8 cellular contexts compared by ENCODE assay signal in genomic region chr12:113591480-113591971, GRCh38.
DNase-seq lines count a peak whose midpoint lies in the region; ATAC-seq and TF ChIP-seq lines count a peak whose summit lies in the region.

No MANE protein-coding gene starts in this region.

- H3K79me2 ChIP-seq in smooth muscle cell (ENCODE audit: low read depth), result no peaks in the 10 kb centered on the region

- H3K27me3 ChIP-seq in smooth muscle cell (ENCODE audit: low read depth) (peaks cover 44% of the 10 kb centered on the region), foreskin keratinocyte (peaks cover 8% of the 10 kb centered on the region)

- H4K20me1 ChIP-seq in smooth muscle cell (ENCODE audit: low read depth), result no peaks in the 10 kb centered on the region

- peaks cover 1% of the 10 kb centered on the region for H3K36me3 Mint-ChIP-seq in activated CD4-positive, alpha-beta T cell treated with anti-CD3 and anti-CD28 coated beads for 36 hours (ENCODE audit: low read depth)
- H3K36me3 Mint-ChIP-seq in activated naive CD8-positive, alpha-beta T cell treated with anti-CD3 and anti-CD28 coated beads, Interleukin-2, amount 10 ng/mL, durations not matched to agents 7 days and 5 days, result no peaks in the 10 kb centered on the region

- H3F3A ChIP-seq in smooth muscle cell (ENCODE audit: low read depth), result no peaks in the 10 kb centered on the region

- H3K9ac ChIP-seq in smooth muscle cell (ENCODE audit: low read depth), result no peak overlapping the region

- intact Hi-C loops in activated CD4-positive, alpha-beta T cell treated with anti-CD3 and anti-CD28 coated beads for 36 hours (cut with DNase I, micrococcal nuclease), result no loop called here

- peak overlapping the region; percentile 32 for H3K4me3 ChIP-seq in smooth muscle cell

- H3K27ac Mint-ChIP-seq in activated CD4-positive, alpha-beta T cell treated with anti-CD3 and anti-CD28 coated beads for 36 hours, result no peak overlapping the region
- no peak overlapping the region for H3K27ac Mint-ChIP-seq in activated naive CD8-positive, alpha-beta T cell treated with anti-CD3 and anti-CD28 coated beads, Interleukin-2, amount 10 ng/mL, durations not matched to agents 7 days and 5 days

- peak; percentile 21 for DNase-seq in activated CD4-positive, alpha-beta T cell treated with anti-CD3 and anti-CD28 coated beads for 36 hours
- DNase-seq in activated CD4-positive, alpha-beta T cell treated with anti-CD3 and anti-CD28 coated beads, Interleukin-2, amount 50 U/mL, for 4 hours, result no peak
- DNase-seq in NCI-H1694 (lab: John Stamatoyannopoulos, UW) (peak; percentile 62), smooth muscle cell (lab: John Stamatoyannopoulos, UW; ENCODE audit: unreplicated experiment) (no peak), A172 (ENCODE audit: low spot score) (no peak), foreskin keratinocyte (no peak)
- peak; percentile 50 for DNase-seq in activated naive CD8-positive, alpha-beta T cell treated with anti-CD3 and anti-CD28 coated beads, Interleukin-2, amount 10 ng/mL, durations not matched to agents 7 days and 5 days

- H3K9me3 ChIP-seq in smooth muscle cell (replicated peaks; ENCODE audit: low read depth), result no peaks in the 10 kb centered on the region

- H2AFZ ChIP-seq in smooth muscle cell (ENCODE audit: low read depth), result peak overlapping the region; percentile 54

- peak overlapping the region; percentile 83 for H3K4me2 ChIP-seq in smooth muscle cell

- ATAC-seq in activated CD4-positive, alpha-beta T cell treated with anti-CD3 and anti-CD28 coated beads for 36 hours, result no peak
- ATAC-seq in activated naive CD8-positive, alpha-beta T cell treated with anti-CD3 and anti-CD28 coated beads, Interleukin-2, amount 10 ng/mL, durations not matched to agents 7 days and 5 days (ENCODE audit: low read depth), result peak; percentile 68
- no peak for ATAC-seq in foreskin keratinocyte
- ATAC-seq in esophagus mucosa, result no peak

- CTCF ChIA-PET in activated CD4-positive, alpha-beta T cell treated with anti-CD3 and anti-CD28 coated beads for 36 hours (lab: Charles Lee), result no interaction called here

- no peaks in the 10 kb centered on the region for H3K36me3 ChIP-seq in smooth muscle cell (ENCODE audit: low read depth)

- TF ChIP-seq CTCF in smooth muscle cell (IDR thresholded peaks at IDR 0.05; ENCODE audit: borderline replicate concordance, insufficient read depth, poor library complexity, severe bottlenecking), result no peak
- TF ChIP-seq CTCF in foreskin keratinocyte (conservative IDR thresholded peaks at IDR 0.05), result no peak

- no peak overlapping the region for H3K4me3 Mint-ChIP-seq in activated CD4-positive, alpha-beta T cell treated with anti-CD3 and anti-CD28 coated beads for 36 hours
- peak overlapping the region; percentile 57 for H3K4me3 Mint-ChIP-seq in activated naive CD8-positive, alpha-beta T cell treated with anti-CD3 and anti-CD28 coated beads, Interleukin-2, amount 10 ng/mL, durations not matched to agents 7 days and 5 days

- H3K27me3 Mint-ChIP-seq in activated CD4-positive, alpha-beta T cell treated with anti-CD3 and anti-CD28 coated beads for 36 hours, result peaks cover 46% of the 10 kb centered on the region
- peaks cover 17% of the 10 kb centered on the region for H3K27me3 Mint-ChIP-seq in activated naive CD8-positive, alpha-beta T cell treated with anti-CD3 and anti-CD28 coated beads, Interleukin-2, amount 10 ng/mL, durations not matched to agents 7 days and 5 days

- H3K4me1 Mint-ChIP-seq in activated CD4-positive, alpha-beta T cell treated with anti-CD3 and anti-CD28 coated beads for 36 hours, result peaks cover 2% of the 10 kb centered on the region
- peaks cover 7% of the 10 kb centered on the region for H3K4me1 Mint-ChIP-seq in activated naive CD8-positive, alpha-beta T cell treated with anti-CD3 and anti-CD28 coated beads, Interleukin-2, amount 10 ng/mL, durations not matched to agents 7 days and 5 days

- H3K27ac ChIP-seq in smooth muscle cell (ENCODE audit: low read depth), result no peak overlapping the region
- no peak overlapping the region for H3K27ac ChIP-seq in foreskin keratinocyte

- POLR2A ChIA-PET in activated CD4-positive, alpha-beta T cell treated with anti-CD3 and anti-CD28 coated beads for 36 hours (lab: Charles Lee), result no interaction called here
- POLR2A ChIA-PET in activated naive CD8-positive, alpha-beta T cell treated with anti-CD3 and anti-CD28 coated beads, Interleukin-2, amount 10 ng/mL, durations not matched to agents 7 days and 5 days (lab: Charles Lee), result no interaction called here

- peaks cover 9% of the 10 kb centered on the region for H3K9me3 Mint-ChIP-seq in activated CD4-positive, alpha-beta T cell treated with anti-CD3 and anti-CD28 coated beads for 36 hours (ENCODE audit: low read depth)
- H3K9me3 Mint-ChIP-seq in activated naive CD8-positive, alpha-beta T cell treated with anti-CD3 and anti-CD28 coated beads, Interleukin-2, amount 10 ng/mL, durations not matched to agents 7 days and 5 days, result peaks cover 8% of the 10 kb centered on the region

- H3K4me1 ChIP-seq in smooth muscle cell (ENCODE audit: low read depth) (peaks cover 10% of the 10 kb centered on the region), foreskin keratinocyte (no peaks in the 10 kb centered on the region)

- WGBS in smooth muscle cell (ENCODE audit: low lambda C conversion rate), result 3% methylated on average over 41 of the region's 46 CpGs

Comparison
In these comparisons a context has a peak if more than half of its experiments do, and no peak if none do; other contexts are left out.
1. DNase-seq: peak in activated CD4-positive, alpha-beta T cell treated with anti-CD3 and anti-CD28 coated beads for 36 hours (single experiment), NCI-H1694 (single experiment) and activated naive CD8-positive, alpha-beta T cell treated with anti-CD3 and anti-CD28 coated beads, Interleukin-2, amount 10 ng/mL, durations not matched to agents 7 days and 5 days (single experiment); none in activated CD4-positive, alpha-beta T cell treated with anti-CD3 and anti-CD28 coated beads, Interleukin-2, amount 50 U/mL, for 4 hours (0 of 2), smooth muscle cell (single experiment), A172 (single experiment) and foreskin keratinocyte (0 of 2).